In the genomic region with DNA sequence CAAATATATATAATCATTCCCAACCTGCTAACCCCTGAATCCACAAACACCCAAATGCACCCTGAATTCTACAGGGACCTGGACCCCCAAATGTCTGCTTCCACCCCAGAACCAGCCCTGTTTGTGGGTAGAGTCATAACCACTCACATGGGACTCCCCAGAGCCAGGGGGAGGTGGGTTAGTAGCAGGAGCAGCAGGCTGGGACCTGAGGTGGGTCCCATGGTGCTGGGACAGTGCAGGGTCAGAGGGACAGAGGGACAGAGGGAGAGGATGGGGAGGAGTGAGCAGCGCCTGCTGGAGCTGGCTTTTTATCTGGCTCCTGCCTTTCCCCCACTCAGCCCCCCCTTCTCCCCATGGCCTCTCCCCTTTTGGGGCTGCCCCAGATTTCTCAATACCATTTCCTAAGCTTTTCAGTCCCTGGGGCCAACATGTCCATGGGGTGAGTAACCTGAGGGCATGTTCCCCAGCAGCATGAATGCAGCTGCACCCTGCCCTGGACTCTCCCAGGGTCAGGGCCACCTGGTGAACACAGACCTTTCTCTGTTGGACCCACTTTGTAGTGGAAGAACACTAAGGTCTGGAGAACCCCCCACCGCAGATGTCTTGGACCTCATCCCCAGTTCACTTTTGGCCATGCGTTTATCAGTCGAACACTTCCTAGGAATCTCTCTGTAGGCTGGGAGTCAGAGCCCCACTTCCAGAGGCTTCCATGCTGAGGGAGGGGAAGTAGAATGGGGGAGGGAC, we compare ENCODE assay signal across 9 cellular contexts. TPM values are rescaled to one million over a fixed set of nuclear protein-coding genes. Genes with fewer than 3 reads are reported as not detected.
DNase-seq lines count a peak whose midpoint lies in the region; ATAC-seq and TF ChIP-seq lines count a peak whose summit lies in the region.
"Had no signal": no experiment of that assay in that cellular context is flagged by ENCODE, and none has a peak within 500 bp of the region (broad histone marks: within the 10 kb centered on the region; RNA-seq: fewer than 3 reads in every experiment).

A gene (minus strand): TSS at position 282 of the 744 bp plus-strand sequence. CDS start 61 bp downstream, at position 221.

- H3K27me3 ChIP-seq in muscle layer of duodenum (ENCODE audit: low read depth, low read length) = no peaks in the 10 kb centered on the region

- TF ChIP-seq CTCF in epithelial cell of proximal tubule (conservative IDR thresholded peaks at IDR 0.05; ENCODE audit: low read depth, low read length) = no peak

- peaks cover 0 to 5% of the 10 kb centered on the region in 2 donors for H3K4me1 ChIP-seq in muscle layer of duodenum (ENCODE audit: control insufficient read depth in 1 of 2, insufficient read depth in 2 of 2, low read length in 2 of 2)

- H3K36me3 ChIP-seq in muscle layer of duodenum (ENCODE audit: control insufficient read depth in 1 of 2, insufficient read depth in 2 of 2, low read length in 2 of 2) = peaks cover 0 to 3% of the 10 kb centered on the region in 2 donors

- no peak within 1 kb of the TSS for H3K27ac ChIP-seq in muscle layer of duodenum (ENCODE audit: low read length)

- DNase-seq in AG08395 (ENCODE audit: low spot score) (peak; percentile 87), MV-4-11 (lab: John Stamatoyannopoulos, UW) (peak; percentile 67), epithelial cell of proximal tubule (ENCODE audit: low read depth) (peak; percentile 68), NCI-H146 treated with DMSO at 0.1 percent for 48 hours (lab: John Stamatoyannopoulos, UW; ENCODE audit: unreplicated experiment) (no peak), NCI-H1417 (lab: John Stamatoyannopoulos, UW) (no peak)
- DNase-seq: stimulated activated naive CD4-positive, alpha-beta T cell treated with Interleukin-2 at 50 U/mL for 16 hours had no signal

- ATAC-seq in GM18858 (IDR thresholded peaks at IDR 0.05; ENCODE audit: unreplicated experiment) = no peak
- no peak for ATAC-seq in GM18502 (IDR thresholded peaks at IDR 0.05; ENCODE audit: poor library complexity, unreplicated experiment)

- peak within 1 kb of the TSS; percentile 64 for H3K4me3 ChIP-seq in epithelial cell of proximal tubule (ENCODE audit: low read depth, low read length)
- H3K4me3 ChIP-seq in muscle layer of duodenum (ENCODE audit: low read depth in 1 of 2, low read length in 2 of 2) = peak within 1 kb of the TSS; percentile 53 to 54

- no peaks in the 10 kb centered on the region for H3K9me3 ChIP-seq in muscle layer of duodenum (ENCODE audit: control insufficient read depth in 1 of 2, low read length in 2 of 2)

RNA-seq across cellular contexts. Expression of the gene that starts here (rescaled TPM):
- 10.0 and 16.1 TPM in 2 replicates for total RNA-seq in epithelial cell of proximal tubule

Comparison
In these comparisons a context has a peak if more than half of its experiments do, and no peak if none do; other contexts are left out.
1. DNase-seq: peak in AG08395 (single experiment), MV-4-11 (single experiment) and epithelial cell of proximal tubule (single experiment); none in NCI-H146 treated with DMSO at 0.1 percent for 48 hours (single experiment) and NCI-H1417 (0 of 3).